In the genomic region with DNA sequence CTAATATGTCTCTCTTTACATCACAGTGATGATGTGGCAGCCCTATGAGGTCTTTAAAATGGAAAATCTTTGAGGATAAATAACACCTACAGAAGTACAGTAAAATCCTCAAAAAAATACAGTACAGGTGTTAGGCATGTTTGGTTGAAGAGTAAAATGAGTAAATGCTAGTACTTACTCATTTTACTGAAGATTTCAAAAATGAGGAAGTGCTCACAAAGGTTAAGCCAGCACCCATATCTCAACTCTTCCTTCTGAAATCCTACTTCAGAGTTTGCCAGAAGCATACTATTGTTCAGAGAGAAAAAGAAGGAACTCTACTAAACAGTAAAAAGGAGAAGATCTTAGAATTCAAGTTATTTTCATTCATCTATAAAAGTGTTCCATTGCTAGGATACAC, we compare ENCODE assay signal across 10 cellular contexts.
A peak's percentile ranks its signal among the peaks of the same experiment; 100 is the strongest.
DNase-seq lines count a peak whose midpoint lies in the region; ATAC-seq and TF ChIP-seq lines count a peak whose summit lies in the region.
"Had no signal": no experiment of that assay in that cellular context is flagged by ENCODE, and none has a peak within 500 bp of the region (broad histone marks: within the 10 kb centered on the region; RNA-seq: fewer than 3 reads in every experiment).

No MANE protein-coding gene starts in this region.

- peak; percentile 44 for ATAC-seq in GM19351 (IDR thresholded peaks at IDR 0.05; ENCODE audit: unreplicated experiment)
- ATAC-seq in HG03378 (IDR thresholded peaks at IDR 0.05; ENCODE audit: unreplicated experiment), result peak; percentile 57

- no peaks in the 10 kb centered on the region for H3K27me3 ChIP-seq in endocrine pancreas (ENCODE audit: control insufficient read depth, insufficient read depth, low read length)
- H3K27me3 ChIP-seq in stomach smooth muscle (ENCODE audit: control insufficient read depth in 1 of 2, insufficient read depth in 2 of 2, low read length in 2 of 2), result no peaks in the 10 kb centered on the region
- no peaks in the 10 kb centered on the region for H3K27me3 ChIP-seq in WERI-Rb-1 (ENCODE audit: insufficient read depth, low read depth, severe bottlenecking)

- no peaks in the 10 kb centered on the region for H3K9me3 ChIP-seq in endocrine pancreas (ENCODE audit: control insufficient read depth, low read length)
- no peaks in the 10 kb centered on the region for H3K9me3 ChIP-seq in stomach smooth muscle (ENCODE audit: control insufficient read depth in 2 of 2, low read length in 2 of 2)
- H3K9me3 ChIP-seq in WERI-Rb-1 (ENCODE audit: severe bottlenecking), result no peaks in the 10 kb centered on the region

- H3K27ac ChIP-seq in stomach smooth muscle (ENCODE audit: low read length) (peak overlapping the region; percentile 78), WERI-Rb-1 (no peak overlapping the region)
- H3K27ac ChIP-seq: SK-N-MC had no signal

- DNase-seq in WERI-Rb-1 (no peak), NCI-H2227 treated with DMSO at 0.1 percent for 48 hours (lab: John Stamatoyannopoulos, UW) (no peak), activated gamma-delta T cell (lab: John Stamatoyannopoulos, UW) (no peak)
- DNase-seq: activated effector memory CD4-positive, alpha-beta T cell treated with anti-CD3 and anti-CD28 coated beads, Interleukin-2, amount 50 U/mL, for 16 hours; NCI-H1105 treated with DMSO at 0.1 percent for 48 hours had no signal

- TF ChIP-seq CTCF in WERI-Rb-1 (IDR thresholded peaks at IDR 0.05; ENCODE audit: low read depth, low read length), result no peak

- H3K36me3 ChIP-seq in endocrine pancreas (ENCODE audit: control insufficient read depth, insufficient read depth, low read length), result peaks cover 5% of the 10 kb centered on the region
- H3K36me3 ChIP-seq in stomach smooth muscle (ENCODE audit: control insufficient read depth in 2 of 2, insufficient read depth in 2 of 2, low read length in 2 of 2), result peaks cover 10 to 31% of the 10 kb centered on the region in 2 donors
- H3K36me3 ChIP-seq in WERI-Rb-1, result peaks cover 10% of the 10 kb centered on the region

- no peak overlapping the region for H3K9ac ChIP-seq in endocrine pancreas (ENCODE audit: control insufficient read depth, insufficient read depth, low read length)
- no peak overlapping the region for H3K9ac ChIP-seq in stomach smooth muscle (ENCODE audit: low read length in 2 of 2)

- H3K4me1 ChIP-seq in endocrine pancreas (ENCODE audit: control insufficient read depth, insufficient read depth, low read length) (peaks cover 23% of the 10 kb centered on the region), stomach smooth muscle (ENCODE audit: control insufficient read depth, insufficient read depth, low read length) (peaks cover 30% of the 10 kb centered on the region)

- H3K4me3 ChIP-seq in endocrine pancreas (ENCODE audit: control insufficient read depth, insufficient read depth, low read length) (peak overlapping the region; percentile 57), stomach smooth muscle (ENCODE audit: low read length in 2 of 2) (no peak overlapping the region), WERI-Rb-1 (ENCODE audit: low read depth, low read length) (no peak overlapping the region)
- H3K4me3 ChIP-seq: SK-N-MC had no signal
